17 cellular contexts compared by ENCODE assay signal in genomic region chr11:65016705-65017104, GRCh38. TPM values are rescaled to one million over a fixed set of nuclear protein-coding genes. Genes with fewer than 3 reads are reported as not detected.
DNase-seq lines count a peak whose midpoint lies in the region; ATAC-seq and TF ChIP-seq lines count a peak whose summit lies in the region.
"Had no signal": no experiment of that assay in that cellular context is flagged by ENCODE, and none has a peak within 500 bp of the region (broad histone marks: within the 10 kb centered on the region; RNA-seq: fewer than 3 reads in every experiment).

No MANE protein-coding gene starts in this region.

- no peaks in the 10 kb centered on the region for H4K20me1 ChIP-seq in DOHH2 (ENCODE audit: control insufficient read depth, insufficient read depth, low read depth, low read length)

- DNase-seq in activated naive CD8-positive, alpha-beta T cell treated with anti-CD3 and anti-CD28 coated beads for 36 hours, result no peak
- DNase-seq in NCI-H1694 treated with DMSO at 0.1 percent for 48 hours (lab: John Stamatoyannopoulos, UW), result no peak
- DNase-seq: activated naive CD4-positive, alpha-beta T cell; AML-193; effector memory CD4-positive, alpha-beta T cell; left lung; NCI-H2029; NCI-H526 treated with DMSO at 0.1 percent for 48 hours; PC-9; psoas muscle; substantia nigra had no signal

- H3K36me3 ChIP-seq in DOHH2 (ENCODE audit: control insufficient read depth, low read length), result peaks cover 44% of the 10 kb centered on the region
- peaks cover 0 to 48% of the 10 kb centered on the region in 2 experiments; a peak in 2 of 3 replicates for H3K36me3 ChIP-seq in HEK293 (ENCODE audit: control insufficient read depth in 2 of 2, insufficient read depth in 1 of 2, low read length in 2 of 2)

- H3K9me3 ChIP-seq in DOHH2 (ENCODE audit: control insufficient read depth, insufficient read depth, low read length), result no peaks in the 10 kb centered on the region
- H3K9me3 ChIP-seq in HEK293 (ENCODE audit: control insufficient read depth, insufficient read depth, low read depth, low read length), result no peaks in the 10 kb centered on the region
- H3K9me3 ChIP-seq: left lung, psoas muscle had no signal

- H3K27ac Mint-ChIP-seq in activated naive CD8-positive, alpha-beta T cell treated with anti-CD3 and anti-CD28 coated beads for 36 hours, result peak overlapping the region; percentile 34
- H3K27ac Mint-ChIP-seq in nephron, result no peak overlapping the region

- POLR2A ChIA-PET in HEK293 (lab: Yijun Ruan, JAX), result interaction anchor here (0.5 to 1.9 kb wide), 3 partner anchors 9 to 96 kb away, joined by 3 to 6 read pairs (median 3); no protein-coding TSS in a partner anchor

- ATAC-seq in HG03442 (IDR thresholded peaks at IDR 0.05; ENCODE audit: unreplicated experiment), result no peak
- ATAC-seq in GM19351 (IDR thresholded peaks at IDR 0.05; ENCODE audit: unreplicated experiment), result no peak
- ATAC-seq: left lung, psoas muscle had no signal

- H3F3A ChIP-seq in DOHH2 (ENCODE audit: control insufficient read depth, insufficient read depth), result 0 out of 2 replicates have a peak, but pooled peaks cover 2% of the 10 kb centered on the region

- peak; percentile 23 for TF ChIP-seq CTCF in DOHH2 (IDR thresholded peaks at IDR 0.05; ENCODE audit: low read depth, low read length, poor library complexity, severe bottlenecking)
- TF ChIP-seq CTCF in HEK293 (tag by site-specific recombination; IDR thresholded peaks at IDR 0.05), result no peak
- no peak for TF ChIP-seq CTCF in nephron (IDR thresholded peaks at IDR 0.05; ENCODE audit: unreplicated experiment in 3 of 3)

- H3K4me1 Mint-ChIP-seq in activated naive CD8-positive, alpha-beta T cell treated with anti-CD3 and anti-CD28 coated beads for 36 hours, result peaks cover 20% of the 10 kb centered on the region
- peaks cover 8% of the 10 kb centered on the region for H3K4me1 Mint-ChIP-seq in nephron

- no peaks in the 10 kb centered on the region for H3K9me3 Mint-ChIP-seq in activated naive CD8-positive, alpha-beta T cell treated with anti-CD3 and anti-CD28 coated beads for 36 hours
- H3K9me3 Mint-ChIP-seq in nephron, result peaks cover 4% of the 10 kb centered on the region

- no peak overlapping the region for H3K4me3 Mint-ChIP-seq in activated naive CD8-positive, alpha-beta T cell treated with anti-CD3 and anti-CD28 coated beads for 36 hours
- peak overlapping the region; percentile 22 to 61 (median 49) for H3K4me3 Mint-ChIP-seq in nephron

- H3K4me2 ChIP-seq in DOHH2 (ENCODE audit: low read length), result peak overlapping the region; percentile 81; the same call in 1 of the 2 replicates
- H3K4me2 ChIP-seq: PC-9 had no signal

- H3K4me1 ChIP-seq in DOHH2 (ENCODE audit: control insufficient read depth, low read length) (peaks cover 36% of the 10 kb centered on the region), HEK293 (ENCODE audit: control insufficient read depth, insufficient read depth, low read length) (no peaks in the 10 kb centered on the region)

- H3K79me2 ChIP-seq in DOHH2 (ENCODE audit: control insufficient read depth, low read length), result peaks cover 34% of the 10 kb centered on the region

- H3K27ac ChIP-seq in DOHH2 (ENCODE audit: low read depth, low read length), result no peak overlapping the region
- no peak overlapping the region for H3K27ac ChIP-seq in HEK293 (ENCODE audit: extremely low read depth, low read depth, low read length)
- H3K27ac ChIP-seq: left lung, PC-9, psoas muscle had no signal

- H3K27me3 ChIP-seq in DOHH2 (ENCODE audit: control insufficient read depth, low read length), result no peaks in the 10 kb centered on the region
- H3K27me3 ChIP-seq: left lung had no signal

- no peaks in the 10 kb centered on the region for H3K27me3 Mint-ChIP-seq in activated naive CD8-positive, alpha-beta T cell treated with anti-CD3 and anti-CD28 coated beads for 36 hours
- peaks cover 3% of the 10 kb centered on the region for H3K27me3 Mint-ChIP-seq in nephron (ENCODE audit: low read depth)

- H3K36me3 Mint-ChIP-seq in activated naive CD8-positive, alpha-beta T cell treated with anti-CD3 and anti-CD28 coated beads for 36 hours, result peaks cover 28% of the 10 kb centered on the region
- H3K36me3 Mint-ChIP-seq in nephron (ENCODE audit: low read depth), result peaks cover 29% of the 10 kb centered on the region

- no peaks in the 10 kb centered on the region for H3K9me2 ChIP-seq in DOHH2 (replicated peaks; ENCODE audit: control insufficient read depth, low read length)

- H3K4me3 ChIP-seq in DOHH2 (ENCODE audit: low read length), result no peak overlapping the region; the same call in 1 of the 2 replicates
- no peak overlapping the region for H3K4me3 ChIP-seq in HEK293 (ENCODE audit: low read depth, low read length)
- H3K4me3 ChIP-seq: left lung, PC-9, psoas muscle had no signal

- CTCF ChIA-PET in HEK293 (lab: Yijun Ruan, JAX), result interaction anchor here (0.6 kb wide), 1 partner anchor 134 kb away, joined by 6 read pairs; no protein-coding TSS in a partner anchor

TF ChIP-seq in HEK293, 187 proteins besides CTCF, POLR2A, EP300 and RAD21:
- TF ChIP-seq, protein P1, sequence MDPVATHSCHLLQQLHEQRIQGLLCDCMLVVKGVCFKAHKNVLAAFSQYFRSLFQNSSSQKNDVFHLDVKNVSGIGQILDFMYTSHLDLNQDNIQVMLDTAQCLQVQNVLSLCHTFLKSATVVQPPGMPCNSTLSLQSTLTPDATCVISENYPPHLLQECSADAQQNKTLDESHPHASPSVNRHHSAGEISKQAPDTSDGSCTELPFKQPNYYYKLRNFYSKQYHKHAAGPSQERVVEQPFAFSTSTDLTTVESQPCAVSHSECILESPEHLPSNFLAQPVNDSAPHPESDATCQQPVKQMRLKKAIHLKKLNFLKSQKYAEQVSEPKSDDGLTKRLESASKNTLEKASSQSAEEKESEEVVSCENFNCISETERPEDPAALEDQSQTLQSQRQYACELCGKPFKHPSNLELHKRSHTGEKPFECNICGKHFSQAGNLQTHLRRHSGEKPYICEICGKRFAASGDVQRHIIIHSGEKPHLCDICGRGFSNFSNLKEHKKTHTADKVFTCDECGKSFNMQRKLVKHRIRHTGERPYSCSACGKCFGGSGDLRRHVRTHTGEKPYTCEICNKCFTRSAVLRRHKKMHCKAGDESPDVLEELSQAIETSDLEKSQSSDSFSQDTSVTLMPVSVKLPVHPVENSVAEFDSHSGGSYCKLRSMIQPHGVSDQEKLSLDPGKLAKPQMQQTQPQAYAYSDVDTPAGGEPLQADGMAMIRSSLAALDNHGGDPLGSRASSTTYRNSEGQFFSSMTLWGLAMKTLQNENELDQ (tag by site-specific recombination; IDR thresholded peaks at IDR 0.05; ENCODE audit: low read depth), result no peak
- TF ChIP-seq, protein P2, sequence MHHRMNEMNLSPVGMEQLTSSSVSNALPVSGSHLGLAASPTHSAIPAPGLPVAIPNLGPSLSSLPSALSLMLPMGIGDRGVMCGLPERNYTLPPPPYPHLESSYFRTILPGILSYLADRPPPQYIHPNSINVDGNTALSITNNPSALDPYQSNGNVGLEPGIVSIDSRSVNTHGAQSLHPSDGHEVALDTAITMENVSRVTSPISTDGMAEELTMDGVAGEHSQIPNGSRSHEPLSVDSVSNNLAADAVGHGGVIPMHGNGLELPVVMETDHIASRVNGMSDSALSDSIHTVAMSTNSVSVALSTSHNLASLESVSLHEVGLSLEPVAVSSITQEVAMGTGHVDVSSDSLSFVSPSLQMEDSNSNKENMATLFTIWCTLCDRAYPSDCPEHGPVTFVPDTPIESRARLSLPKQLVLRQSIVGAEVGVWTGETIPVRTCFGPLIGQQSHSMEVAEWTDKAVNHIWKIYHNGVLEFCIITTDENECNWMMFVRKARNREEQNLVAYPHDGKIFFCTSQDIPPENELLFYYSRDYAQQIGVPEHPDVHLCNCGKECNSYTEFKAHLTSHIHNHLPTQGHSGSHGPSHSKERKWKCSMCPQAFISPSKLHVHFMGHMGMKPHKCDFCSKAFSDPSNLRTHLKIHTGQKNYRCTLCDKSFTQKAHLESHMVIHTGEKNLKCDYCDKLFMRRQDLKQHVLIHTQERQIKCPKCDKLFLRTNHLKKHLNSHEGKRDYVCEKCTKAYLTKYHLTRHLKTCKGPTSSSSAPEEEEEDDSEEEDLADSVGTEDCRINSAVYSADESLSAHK (tag by site-specific recombination; IDR thresholded peaks at IDR 0.05), result no peak
- no peak for TF ChIP-seq ZNF555 (tag by site-specific recombination; conservative IDR thresholded peaks at IDR 0.05)
- TF ChIP-seq ZFHX2 (tag by site-specific recombination; conservative IDR thresholded peaks at IDR 0.05), result peak; percentile 47; the same call in 1 of the 2 replicates
- no peak for TF ChIP-seq ZNF404 (tag by site-specific recombination; IDR thresholded peaks at IDR 0.05)
- TF ChIP-seq ZNF10 (tag by site-specific recombination; IDR thresholded peaks at IDR 0.05), result 0 out of 2 replicates have a peak, but pooled peaks have one; percentile 50
- TF ChIP-seq HIC1 (tag by site-specific recombination; IDR thresholded peaks at IDR 0.05), result no peak
- 0 out of 2 replicates have a peak, but pooled peaks have one; percentile 8 for TF ChIP-seq EGR2 (tag by site-specific recombination; IDR thresholded peaks at IDR 0.05; ENCODE audit: low read depth)

RNA-seq across cellular contexts. Expression of gene ARL2, which starts 2.7 kb away (rescaled TPM):
- 100 to 1,000 TPM; 114 TPM for total RNA-seq in activated naive CD8-positive, alpha-beta T cell treated with anti-CD3 and anti-CD28 coated beads for 36 hours

RNA-seq across cellular contexts. Expression of gene SNX15, which starts 10.5 kb away (rescaled TPM):
- 1 to 10 TPM; 7.3 to 9.0 TPM for total RNA-seq in activated naive CD8-positive, alpha-beta T cell treated with anti-CD3 and anti-CD28 coated beads for 36 hours

RNA-seq across cellular contexts. Expression of gene BATF2, which starts 19.9 kb away (rescaled TPM):
- total RNA-seq in activated naive CD8-positive, alpha-beta T cell treated with anti-CD3 and anti-CD28 coated beads for 36 hours, result under 1 TPM in 1 of 2 experiments, not detected in 1; 0.08 TPM

RNA-seq across cellular contexts. Expression of gene SAC3D1, which starts 24.3 kb away (rescaled TPM):
- total RNA-seq in activated naive CD8-positive, alpha-beta T cell treated with anti-CD3 and anti-CD28 coated beads for 36 hours, result 10 to 100 TPM; 16.2 to 17.3 TPM

RNA-seq across cellular contexts. Expression of gene NAALADL1, which starts 41.6 kb away (rescaled TPM):
- 10 to 100 TPM in 1 of 2 experiments, 1 to 10 TPM in 1; 9.8 to 10.3 TPM for total RNA-seq in activated naive CD8-positive, alpha-beta T cell treated with anti-CD3 and anti-CD28 coated beads for 36 hours
- total RNA-seq: MCF 10A, PC-9 had no signal
